ENCODE assay signal across 16 cellular contexts in the genomic region with DNA sequence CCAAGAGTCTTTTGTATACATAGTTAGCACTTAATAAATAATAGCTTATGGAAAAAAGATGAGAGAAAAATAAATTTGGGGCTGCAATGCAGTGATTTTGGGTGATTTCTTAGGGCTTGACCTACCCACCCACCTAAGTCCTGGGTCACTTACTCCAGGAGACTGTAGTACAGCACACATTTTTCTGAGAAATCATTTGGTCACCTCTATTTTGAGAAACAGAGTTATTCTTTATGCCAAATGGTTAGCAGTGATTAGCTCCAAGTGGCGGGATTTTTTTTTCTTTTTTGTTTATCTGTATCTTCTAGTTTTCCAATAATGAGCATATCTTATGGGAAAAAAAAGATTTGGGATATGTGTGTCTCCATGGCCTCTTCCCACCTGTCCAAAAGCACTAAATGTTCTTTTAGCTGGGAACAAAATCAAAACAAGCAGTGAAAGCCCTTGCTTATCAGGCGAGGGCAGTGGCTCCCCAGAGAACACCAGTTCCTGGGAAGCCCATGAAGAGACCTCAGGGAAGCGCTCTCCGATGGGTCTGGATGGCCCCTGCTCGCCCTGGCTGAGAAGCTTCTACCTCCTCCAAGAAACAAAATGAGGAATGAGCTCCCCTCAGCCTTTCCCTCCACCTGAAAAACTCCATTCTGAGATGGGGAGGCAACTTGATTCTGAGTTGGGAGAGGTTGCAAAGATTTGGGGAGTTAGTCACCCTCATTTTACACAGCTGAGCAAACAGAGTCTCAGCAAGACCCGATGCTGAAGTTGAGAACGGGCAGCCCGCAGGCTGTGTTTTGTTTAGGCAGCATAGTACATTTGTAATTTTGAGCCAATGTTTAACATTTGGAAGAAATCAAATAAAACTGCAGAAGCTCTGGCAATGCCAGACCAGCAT.
DNase-seq lines count a peak whose midpoint lies in the region; ATAC-seq, FAIRE-seq and TF ChIP-seq lines count a peak whose summit lies in the region.
"Had no signal": no experiment of that assay in that cellular context is flagged by ENCODE, and none has a peak within 500 bp of the region (broad histone marks: within the 10 kb centered on the region; RNA-seq: fewer than 3 reads in every experiment).

No MANE protein-coding gene starts in this region.

- H3K4me3 ChIP-seq in BJ (ENCODE audit: low read depth, low read length) (no peak overlapping the region), LNCaP clone FGC (ENCODE audit: low read depth, low read length) (no peak overlapping the region), mesendoderm (ENCODE audit: low read length) (no peak overlapping the region)
- H3K4me3 ChIP-seq: lung had no signal

- no peak overlapping the region for H3K27ac Mint-ChIP-seq in activated CD4-positive, alpha-beta T cell treated with anti-CD3 and anti-CD28 coated beads, Interleukin-2, amount 10 ng/mL, durations not matched to agents 7 days and 5 days

- intact Hi-C loops in sciatic nerve (cut with DNase I): no loop called here

- no peaks in the 10 kb centered on the region for H3K27me3 ChIP-seq in BJ (ENCODE audit: control insufficient read depth, insufficient read depth, low read length)
- no peaks in the 10 kb centered on the region for H3K27me3 ChIP-seq in mesendoderm (ENCODE audit: insufficient read depth, low read length, poor library complexity)

- H3K79me1 ChIP-seq in mesendoderm (ENCODE audit: low read length): no peaks in the 10 kb centered on the region

- H3K56ac ChIP-seq in mesendoderm (ENCODE audit: low read length): no peak overlapping the region

- no peak overlapping the region for H2BK5ac ChIP-seq in mesendoderm (ENCODE audit: low read length)

- POLR2A ChIA-PET in BJ (lab: Charles Lee): interaction anchor here (0.5 kb wide), 1 partner anchor 137 kb away, joined by 20 read pairs; no protein-coding TSS in a partner anchor
- POLR2A ChIA-PET in activated CD4-positive, alpha-beta T cell treated with anti-CD3 and anti-CD28 coated beads, Interleukin-2, amount 10 ng/mL, durations not matched to agents 7 days and 5 days (lab: Charles Lee): no interaction called here

- H3K18ac ChIP-seq in mesendoderm (ENCODE audit: low read length): no peak overlapping the region

- FAIRE-seq in frontal cortex (lab: Jason Lieb, UNC): no peak
- FAIRE-seq: colon, GM12891 had no signal

- no peak overlapping the region for H4K5ac ChIP-seq in mesendoderm (ENCODE audit: low read length)

- ATAC-seq in sciatic nerve (peak; percentile 90), HG03457 (IDR thresholded peaks at IDR 0.05; ENCODE audit: unreplicated experiment) (no peak)
- ATAC-seq: esophagus mucosa had no signal

- CTCF ChIA-PET in BJ (lab: Yijun Ruan, JAX): interaction anchor here (0.6 to 4.5 kb wide), 21 partner anchors 8 to 413 kb away, joined by 3 to 29 read pairs (median 4); partner anchors contain the start of genes LSM11 and THG1L
- CTCF ChIA-PET in activated CD4-positive, alpha-beta T cell treated with anti-CD3 and anti-CD28 coated beads, Interleukin-2, amount 10 ng/mL, durations not matched to agents 7 days and 5 days (lab: Charles Lee): interaction anchor here (1.0 to 3.6 kb wide), 8 partner anchors 7 to 408 kb away, joined by 3 to 13 read pairs (median 5); partner anchors contain the start of gene LSM11

- no peak overlapping the region for H3K4me3 Mint-ChIP-seq in activated CD4-positive, alpha-beta T cell treated with anti-CD3 and anti-CD28 coated beads, Interleukin-2, amount 10 ng/mL, durations not matched to agents 7 days and 5 days

- no peaks in the 10 kb centered on the region for H3K79me2 ChIP-seq in mesendoderm (ENCODE audit: control insufficient read depth, insufficient read depth, low read length)

- TF ChIP-seq CTCF in BJ (IDR thresholded peaks at IDR 0.05; ENCODE audit: insufficient read depth, low read depth, low read length) (no peak), LNCaP clone FGC (IDR thresholded peaks at IDR 0.05; ENCODE audit: control insufficient read depth, extremely low read depth, insufficient read depth) (no peak)

- H3K4me2 ChIP-seq in mesendoderm (ENCODE audit: low read length): no peak overlapping the region

- H3K4ac ChIP-seq in mesendoderm (ENCODE audit: low read depth, low read length): no peak overlapping the region

- H3K23ac ChIP-seq in mesendoderm (ENCODE audit: low read length): no peak overlapping the region

- no peak overlapping the region for H2BK120ac ChIP-seq in mesendoderm (ENCODE audit: low read depth, low read length)

- H3K9me3 Mint-ChIP-seq in activated CD4-positive, alpha-beta T cell treated with anti-CD3 and anti-CD28 coated beads, Interleukin-2, amount 10 ng/mL, durations not matched to agents 7 days and 5 days: no peaks in the 10 kb centered on the region

- no peak overlapping the region for H2BK15ac ChIP-seq in mesendoderm (replicated peaks; ENCODE audit: low read depth)

- H3K36me3 Mint-ChIP-seq in activated CD4-positive, alpha-beta T cell treated with anti-CD3 and anti-CD28 coated beads, Interleukin-2, amount 10 ng/mL, durations not matched to agents 7 days and 5 days (ENCODE audit: low read depth): peaks cover 82% of the 10 kb centered on the region

- DNase-seq in BJ (ENCODE audit: low read depth) (peak; percentile 75), LNCaP clone FGC (ENCODE audit: low read depth) (peak; percentile 26), fibroblast of gingiva (ENCODE audit: low read depth) (peak; percentile 88), sciatic nerve (ENCODE audit: low spot score) (no peak), frontal cortex (ENCODE audit: low spot score in 2 of 2) (no peak), mesendoderm (no peak)
- no peak for DNase-seq in activated CD4-positive, alpha-beta T cell treated with anti-CD3 and anti-CD28 coated beads, Interleukin-2, amount 10 ng/mL, durations not matched to agents 7 days and 5 days
- DNase-seq: DMS79 treated with DMSO at 0.1 percent for 48 hours; NCI-H1105; NCI-H226; stimulated activated CD4-positive, alpha-beta T cell treated with anti-CD3 and anti-CD28 coated beads, Interleukin-15, amount 100 ng/mL, for 24 hours had no signal

- H3K4me1 ChIP-seq in mesendoderm (ENCODE audit: control insufficient read depth, low read depth, low read length): no peaks in the 10 kb centered on the region

- H4K8ac ChIP-seq in mesendoderm (ENCODE audit: low read depth, low read length): no peak overlapping the region

- H3K27me3 Mint-ChIP-seq in activated CD4-positive, alpha-beta T cell treated with anti-CD3 and anti-CD28 coated beads, Interleukin-2, amount 10 ng/mL, durations not matched to agents 7 days and 5 days: no peaks in the 10 kb centered on the region

- H2AK5ac ChIP-seq in mesendoderm (ENCODE audit: low read length): no peak overlapping the region

- no peak overlapping the region for H3K9ac ChIP-seq in mesendoderm (ENCODE audit: low read length)

- H3K36me3 ChIP-seq in BJ (ENCODE audit: control insufficient read depth, insufficient read depth, low read length): no peaks in the 10 kb centered on the region
- no peaks in the 10 kb centered on the region for H3K36me3 ChIP-seq in mesendoderm (ENCODE audit: control insufficient read depth, insufficient read depth, low read length)

- no peak overlapping the region for H3K27ac ChIP-seq in mesendoderm (ENCODE audit: low read depth, low read length)

- no CpG with 5 or more reads among the region's 8 CpGs for WGBS in mesendoderm (ENCODE audit: extremely low coverage, insufficient coverage, low lambda C conversion rate)

- peaks cover 5% of the 10 kb centered on the region for H3K4me1 Mint-ChIP-seq in activated CD4-positive, alpha-beta T cell treated with anti-CD3 and anti-CD28 coated beads, Interleukin-2, amount 10 ng/mL, durations not matched to agents 7 days and 5 days

Comparison
In these comparisons a context has a peak if more than half of its experiments do, and no peak if none do; other contexts are left out.
1. DNase-seq: peak in BJ (single experiment), LNCaP clone FGC (single experiment) and fibroblast of gingiva (single experiment); none in sciatic nerve (single experiment), frontal cortex (0 of 2), mesendoderm (single experiment) and activated CD4-positive, alpha-beta T cell treated with anti-CD3 and anti-CD28 coated beads, Interleukin-2, amount 10 ng/mL, durations not matched to agents 7 days and 5 days (single experiment).